22 cellular contexts compared by ENCODE assay signal in the genomic region with DNA sequence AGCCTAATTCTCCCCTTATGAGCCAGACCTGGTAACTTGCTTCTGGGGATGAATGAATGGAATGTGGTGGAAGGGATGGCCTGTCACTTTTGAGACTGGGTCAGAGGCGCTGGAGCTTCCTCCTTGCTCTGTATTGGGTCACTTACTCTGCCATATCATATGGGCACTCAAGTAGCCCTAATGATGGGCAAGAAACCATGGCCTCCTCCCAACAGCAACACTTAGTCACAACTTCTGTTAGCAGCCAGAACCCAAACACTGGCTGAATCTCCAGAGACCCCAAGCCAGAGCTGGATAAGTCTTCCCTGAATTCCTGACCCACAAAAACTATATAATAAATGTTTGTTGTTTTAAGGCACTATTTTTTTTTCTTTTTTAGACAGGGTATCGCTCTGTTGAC. TPM values are rescaled to one million over a fixed set of nuclear protein-coding genes. Genes with fewer than 3 reads are reported as not detected.
A peak's percentile ranks its signal among the peaks of the same experiment; 100 is the strongest.
DNase-seq lines count a peak whose midpoint lies in the region; ATAC-seq and TF ChIP-seq lines count a peak whose summit lies in the region.
"Had no signal": no experiment of that assay in that cellular context is flagged by ENCODE, and none has a peak within 500 bp of the region (broad histone marks: within the 10 kb centered on the region; RNA-seq: fewer than 3 reads in every experiment).

No MANE protein-coding gene starts in this region.

- DNase-seq in T-helper 1 cell (no peak), fibroblast of pulmonary artery (ENCODE audit: low read depth) (peak; percentile 17), adrenal gland (no peak), dedifferentiated amniotic fluid mesenchymal stem cell (ENCODE audit: extremely low spot score) (no peak)
- DNase-seq in activated CD8-positive, alpha-beta T cell treated with anti-CD3 and anti-CD28 coated beads for 36 hours, result no peak
- no peak for DNase-seq in effector CD8-positive, alpha-beta T cell (lab: John Stamatoyannopoulos, UW)
- DNase-seq: activated CD4-positive, CD25-positive, alpha-beta regulatory T cell; activated T-cell treated with anti-CD3 and anti-CD28 coated beads, Interleukin-2, amount 50 U/mL, for 48 hours; GF-D8; NCI-H1436; NCI-H446 treated with DMSO at 0.1 percent for 48 hours; stimulated activated CD4-positive, alpha-beta T cell treated with anti-CD3 and anti-CD28 coated beads, Interleukin-12 subunit alpha, Interleukin-12 subunit beta, amount 100 ng/mL, for 4 hours had no signal

- peak overlapping the region; percentile 40 for H3K4me3 Mint-ChIP-seq in T-helper 1 cell treated with Interleukin-12 subunit alpha and Interleukin-12 subunit beta and Interleukin-4 antibody, amounts not matched to agents 30 μg/mL and 1 μg/mL, for 36 hours
- no peak overlapping the region for H3K4me3 Mint-ChIP-seq in activated CD8-positive, alpha-beta T cell treated with anti-CD3 and anti-CD28 coated beads for 36 hours

- H3K27ac ChIP-seq in DOHH2 (ENCODE audit: low read depth, low read length), result peak overlapping the region; percentile 70
- H3K27ac ChIP-seq in adrenal gland, result no peak overlapping the region
- H3K27ac ChIP-seq: breast epithelium, gastroesophageal sphincter, PC-9, prostate gland had no signal

- no peaks in the 10 kb centered on the region for H3K27me3 Mint-ChIP-seq in T-helper 1 cell treated with Interleukin-12 subunit alpha and Interleukin-12 subunit beta and Interleukin-4 antibody, amounts not matched to agents 30 μg/mL and 1 μg/mL, for 36 hours (ENCODE audit: low read depth)
- H3K27me3 Mint-ChIP-seq in activated CD8-positive, alpha-beta T cell treated with anti-CD3 and anti-CD28 coated beads for 36 hours, result no peaks in the 10 kb centered on the region

- H3K4me1 ChIP-seq in DOHH2 (ENCODE audit: control insufficient read depth, low read length), result peaks cover 72% of the 10 kb centered on the region
- peaks cover 9 to 14% of the 10 kb centered on the region in 2 donors for H3K4me1 ChIP-seq in adrenal gland (replicated peaks in 1 of 2)
- H3K4me1 ChIP-seq: prostate gland had no signal

- H3K4me3 ChIP-seq in DOHH2 (ENCODE audit: low read length), result peak overlapping the region; percentile 21
- H3K4me3 ChIP-seq in fibroblast of pulmonary artery (replicated peaks; ENCODE audit: low read depth, low read length), result no peak overlapping the region
- no peak overlapping the region for H3K4me3 ChIP-seq in adrenal gland
- H3K4me3 ChIP-seq: breast epithelium, gastroesophageal sphincter, K562, PC-9, prostate gland had no signal

- WGBS in adrenal gland, 4 donors, result 91 to 98% (median 94%) methylated on average over 2 of the region's 2 CpGs

- intact Hi-C loops in activated CD8-positive, alpha-beta T cell treated with anti-CD3 and anti-CD28 coated beads for 36 hours (cut with micrococcal nuclease), result no loop called here
- intact Hi-C loops in adrenal gland (cut with DNase I), result loop anchor here in 1 of 2 donors (5.0 kb wide), 1 partner anchor 42 kb away; a partner anchor contains a TSS

- peaks cover 69% of the 10 kb centered on the region for H3K79me2 ChIP-seq in DOHH2 (ENCODE audit: control insufficient read depth, low read length)

- H3K36me3 ChIP-seq in DOHH2 (ENCODE audit: control insufficient read depth, low read length) (peaks cover 95% of the 10 kb centered on the region), adrenal gland (replicated peaks in 1 of 2) (no peaks in the 10 kb centered on the region)
- H3K36me3 ChIP-seq: breast epithelium, gastroesophageal sphincter, prostate gland had no signal

- peaks cover 32% of the 10 kb centered on the region for H3K36me3 Mint-ChIP-seq in T-helper 1 cell treated with Interleukin-12 subunit alpha and Interleukin-12 subunit beta and Interleukin-4 antibody, amounts not matched to agents 30 μg/mL and 1 μg/mL, for 36 hours (ENCODE audit: low read depth)
- H3K36me3 Mint-ChIP-seq in activated CD8-positive, alpha-beta T cell treated with anti-CD3 and anti-CD28 coated beads for 36 hours (ENCODE audit: low read depth), result peaks cover 73% of the 10 kb centered on the region

- TF ChIP-seq CTCF in DOHH2 (IDR thresholded peaks at IDR 0.05; ENCODE audit: low read depth, low read length, poor library complexity, severe bottlenecking), result no peak
- no peak for TF ChIP-seq CTCF in activated CD8-positive, alpha-beta T cell treated with anti-CD3 and anti-CD28 coated beads for 36 hours (IDR thresholded peaks at IDR 0.05)
- TF ChIP-seq CTCF in fibroblast of pulmonary artery (IDR thresholded peaks at IDR 0.05; ENCODE audit: low read length, missing control alignments), result no peak
- no peak for TF ChIP-seq CTCF in adrenal gland (IDR thresholded peaks at IDR 0.05)

- POLR2A ChIA-PET in activated CD8-positive, alpha-beta T cell treated with anti-CD3 and anti-CD28 coated beads for 36 hours (lab: Charles Lee), result interaction anchor here (0.6 to 12.5 kb wide), 5 partner anchors 12 to 1557 kb away, joined by 3 to 262 read pairs (median 5); a partner anchor contains a TSS

- no peaks in the 10 kb centered on the region for H3K9me3 Mint-ChIP-seq in T-helper 1 cell treated with Interleukin-12 subunit alpha and Interleukin-12 subunit beta and Interleukin-4 antibody, amounts not matched to agents 30 μg/mL and 1 μg/mL, for 36 hours
- no peaks in the 10 kb centered on the region for H3K9me3 Mint-ChIP-seq in activated CD8-positive, alpha-beta T cell treated with anti-CD3 and anti-CD28 coated beads for 36 hours

- H4K20me1 ChIP-seq in DOHH2 (ENCODE audit: control insufficient read depth, insufficient read depth, low read depth, low read length), result peaks cover 30% of the 10 kb centered on the region

- TF ChIP-seq POLR2A in adrenal gland (IDR thresholded peaks at IDR 0.05), result no peak

- H3K9me3 ChIP-seq in DOHH2 (ENCODE audit: control insufficient read depth, insufficient read depth, low read length) (no peaks in the 10 kb centered on the region), adrenal gland (replicated peaks in 1 of 3) (no peaks in the 10 kb centered on the region)
- H3K9me3 ChIP-seq: breast epithelium, gastroesophageal sphincter, prostate gland had no signal

- no peaks in the 10 kb centered on the region for H3K9me2 ChIP-seq in DOHH2 (replicated peaks; ENCODE audit: control insufficient read depth, low read length)

- peaks cover 33% of the 10 kb centered on the region for H3F3A ChIP-seq in DOHH2 (ENCODE audit: control insufficient read depth, insufficient read depth)

- peaks cover 65% of the 10 kb centered on the region for H3K4me1 Mint-ChIP-seq in T-helper 1 cell treated with Interleukin-12 subunit alpha and Interleukin-12 subunit beta and Interleukin-4 antibody, amounts not matched to agents 30 μg/mL and 1 μg/mL, for 36 hours (ENCODE audit: low read depth)
- H3K4me1 Mint-ChIP-seq in activated CD8-positive, alpha-beta T cell treated with anti-CD3 and anti-CD28 coated beads for 36 hours (ENCODE audit: low read depth), result peaks cover 70% of the 10 kb centered on the region

- peak overlapping the region; percentile 65 for H3K4me2 ChIP-seq in DOHH2 (ENCODE audit: low read length)
- H3K4me2 ChIP-seq: PC-9 had no signal

- no peak for ATAC-seq in activated CD8-positive, alpha-beta T cell treated with anti-CD3 and anti-CD28 coated beads for 36 hours
- ATAC-seq: gastroesophageal sphincter, K562 had no signal

- H3K27me3 ChIP-seq in DOHH2 (ENCODE audit: control insufficient read depth, low read length) (no peaks in the 10 kb centered on the region), adrenal gland (no peaks in the 10 kb centered on the region)
- H3K27me3 ChIP-seq: breast epithelium, gastroesophageal sphincter had no signal

- H3K27ac Mint-ChIP-seq in T-helper 1 cell treated with Interleukin-12 subunit alpha and Interleukin-12 subunit beta and Interleukin-4 antibody, amounts not matched to agents 30 μg/mL and 1 μg/mL, for 36 hours, result peak overlapping the region; percentile 91
- peak overlapping the region; percentile 8 for H3K27ac Mint-ChIP-seq in activated CD8-positive, alpha-beta T cell treated with anti-CD3 and anti-CD28 coated beads for 36 hours

- CTCF ChIA-PET in activated CD8-positive, alpha-beta T cell treated with anti-CD3 and anti-CD28 coated beads for 36 hours (lab: Charles Lee), result interaction anchor here (0.8 to 7.6 kb wide), 4 partner anchors 10 to 27 kb away, joined by 3 to 71 read pairs (median 4); a partner anchor contains a TSS

RNA-seq across cellular contexts. Expression of a gene that starts 5.5 kb away (rescaled TPM):
- total RNA-seq in activated CD8-positive, alpha-beta T cell treated with anti-CD3 and anti-CD28 coated beads for 36 hours, result 10 to 100 TPM; 71.2 to 72.0 TPM
- total RNA-seq in adrenal gland, result 1 to 10 TPM; 3.0 to 8.3 (median 5.7) TPM
- 1 to 10 TPM; 4.6 to 6.8 (median 4.7) TPM for polyA plus RNA-seq in adrenal gland

RNA-seq across cellular contexts. Expression of a gene that starts 6.5 kb away (rescaled TPM):
- total RNA-seq in activated CD8-positive, alpha-beta T cell treated with anti-CD3 and anti-CD28 coated beads for 36 hours, result 10 to 100 TPM; 13.7 to 16.0 TPM
- 100 to 1,000 TPM in 7 of 8 donors, 10 to 100 TPM in 1; 91.5 to 187 (median 142) TPM for total RNA-seq in adrenal gland
- 100 to 1,000 TPM in 2 of 3 donors, 10 to 100 TPM in 1; 23.4 to 279 (median 174) TPM for polyA plus RNA-seq in adrenal gland

RNA-seq across cellular contexts. Expression of a gene that starts 13.9 kb away (rescaled TPM):
- total RNA-seq in activated CD8-positive, alpha-beta T cell treated with anti-CD3 and anti-CD28 coated beads for 36 hours, result 1 to 10 TPM; 2.4 TPM
- total RNA-seq in adrenal gland, result 1 to 10 TPM in 4 of 8 donors, under 1 TPM in 4; 0.38 to 3.1 (median 0.93) TPM
- under 1 TPM; 0.18 to 0.48 (median 0.47) TPM for polyA plus RNA-seq in adrenal gland
- total RNA-seq: A172, myocyte had no signal

RNA-seq across cellular contexts. Expression of a gene that starts 18.6 kb away (rescaled TPM):
- total RNA-seq in activated CD8-positive, alpha-beta T cell treated with anti-CD3 and anti-CD28 coated beads for 36 hours, result under 1 TPM; 0.29 to 0.36 TPM
- total RNA-seq in adrenal gland, result under 1 TPM in 2 of 8 donors, not detected in 6; 0.14 to 0.32 TPM
- under 1 TPM in 2 of 3 donors, not detected in 1; 0.10 to 0.16 TPM for polyA plus RNA-seq in adrenal gland
- total RNA-seq: A172, gastroesophageal sphincter, lower leg skin had no signal

RNA-seq across cellular contexts. Expression of a gene that starts 39.4 kb away (rescaled TPM):
- 1 to 10 TPM; 6.9 to 7.3 TPM for total RNA-seq in activated CD8-positive, alpha-beta T cell treated with anti-CD3 and anti-CD28 coated beads for 36 hours
- total RNA-seq in adrenal gland, result 10 to 100 TPM; 11.9 to 47.4 (median 25.3) TPM
- 10 to 100 TPM in 2 of 3 donors, 1 to 10 TPM in 1; 6.8 to 19.0 (median 16.3) TPM for polyA plus RNA-seq in adrenal gland

Comparison
In these comparisons a context has a peak if more than half of its experiments do, and no peak if none do; other contexts are left out.
1. RNA of a gene that starts 5.5 kb away (total RNA-seq): 71.2 to 72.0 TPM in activated CD8-positive, alpha-beta T cell treated with anti-CD3 and anti-CD28 coated beads for 36 hours; 3.0 to 8.3 TPM in adrenal gland; every median in the first group is over 4 times any median in the second.
2. RNA of a gene that starts 6.5 kb away (total RNA-seq): 91.5 to 187 TPM in adrenal gland; 13.7 to 16.0 TPM in activated CD8-positive, alpha-beta T cell treated with anti-CD3 and anti-CD28 coated beads for 36 hours; every median in the first group is over 4 times any median in the second.